8 cellular contexts compared by ENCODE assay signal in genomic region chr11:47514825-47515647, GRCh38. TPM values are rescaled to one million over a fixed set of nuclear protein-coding genes. Genes with fewer than 3 reads are reported as not detected.
A peak's percentile ranks its signal among the peaks of the same experiment; 100 is the strongest.
DNase-seq lines count a peak whose midpoint lies in the region; ATAC-seq and TF ChIP-seq lines count a peak whose summit lies in the region.

No MANE protein-coding gene starts in this region.

- no peaks in the 10 kb centered on the region for H3K36me3 Mint-ChIP-seq in natural killer cell treated with Interleukin-12 subunit alpha and Interleukin-12 subunit beta and Interleukin-15 and Interleukin-18, amount 100 ng/mL, for 72 hours

- DNase-seq in GM12864 (ENCODE audit: low read depth) (peak; percentile 58), dermis blood vessel endothelial cell (peak; percentile 68), NCI-H345 treated with DMSO at 0.1 percent for 48 hours (lab: John Stamatoyannopoulos, UW; ENCODE audit: unreplicated experiment) (no peak), midbrain (lab: John Stamatoyannopoulos, UW) (no peak)
- DNase-seq in natural killer cell treated with Interleukin-12 subunit alpha and Interleukin-12 subunit beta and Interleukin-15 and Interleukin-18, amount 100 ng/mL, for 72 hours (ENCODE audit: low spot score), result no peak

- no peak for TF ChIP-seq CTCF in GM12864 (IDR thresholded peaks at IDR 0.05; ENCODE audit: low read depth, low read length, missing control alignments)

- H3K4me3 Mint-ChIP-seq in natural killer cell treated with Interleukin-12 subunit alpha and Interleukin-12 subunit beta and Interleukin-15 and Interleukin-18, amount 100 ng/mL, for 72 hours, result peak overlapping the region; percentile 66

- ATAC-seq in HG03039 (IDR thresholded peaks at IDR 0.05; ENCODE audit: unreplicated experiment), result peak; percentile 43
- ATAC-seq in SK-N-SH treated with all-trans-retinoic acid at 6 μM for 48 hours, result peak; percentile 87
- ATAC-seq in natural killer cell treated with Interleukin-12 subunit alpha and Interleukin-12 subunit beta and Interleukin-15 and Interleukin-18, amount 100 ng/mL, for 72 hours, result peak in 1 of 2 donors; percentile 88
- no peak for ATAC-seq in GM21786 (IDR thresholded peaks at IDR 0.05; ENCODE audit: unreplicated experiment)

- H3K4me1 Mint-ChIP-seq in natural killer cell treated with Interleukin-12 subunit alpha and Interleukin-12 subunit beta and Interleukin-15 and Interleukin-18, amount 100 ng/mL, for 72 hours (ENCODE audit: low read depth in 2 of 2), result peaks cover 42 to 56% of the 10 kb centered on the region in 2 donors

- H3K9me3 Mint-ChIP-seq in natural killer cell treated with Interleukin-12 subunit alpha and Interleukin-12 subunit beta and Interleukin-15 and Interleukin-18, amount 100 ng/mL, for 72 hours, result no peaks in the 10 kb centered on the region

- H3K27ac Mint-ChIP-seq in natural killer cell treated with Interleukin-12 subunit alpha and Interleukin-12 subunit beta and Interleukin-15 and Interleukin-18, amount 100 ng/mL, for 72 hours, result peak overlapping the region; percentile 17 to 77

- no peaks in the 10 kb centered on the region for H3K27me3 Mint-ChIP-seq in natural killer cell treated with Interleukin-12 subunit alpha and Interleukin-12 subunit beta and Interleukin-15 and Interleukin-18, amount 100 ng/mL, for 72 hours

- H3K4me3 ChIP-seq in GM12864 (ENCODE audit: low read depth, low read length), result no peak overlapping the region; the same call in 1 of the 2 replicates

TF ChIP-seq in SK-N-SH treated with all-trans-retinoic acid at 6 μM for 48 hours, 23 proteins besides CTCF, POLR2A, EP300 and RAD21:
- TF ChIP-seq TCF4 (CRISPR knock-in tag; IDR thresholded peaks at IDR 0.05; ENCODE audit: borderline replicate concordance) (no peak), ZC3H10 (CRISPR knock-in tag; IDR thresholded peaks at IDR 0.05) (no peak), ZFP30 (CRISPR knock-in tag; IDR thresholded peaks at IDR 0.05) (no peak), ZNF70 (CRISPR knock-in tag; IDR thresholded peaks at IDR 0.05) (no peak), ESRRG (CRISPR knock-in tag; IDR thresholded peaks at IDR 0.05) (no peak), GLIS3 (CRISPR knock-in tag; IDR thresholded peaks at IDR 0.05) (no peak), ZNF565 (CRISPR knock-in tag; conservative IDR thresholded peaks at IDR 0.05; ENCODE audit: low read depth) (no peak), ARNTL (CRISPR knock-in tag; IDR thresholded peaks at IDR 0.05; ENCODE audit: borderline replicate concordance, low read depth) (no peak), RARB (CRISPR knock-in tag; IDR thresholded peaks at IDR 0.05) (no peak), PPARA (CRISPR knock-in tag; IDR thresholded peaks at IDR 0.05; ENCODE audit: borderline replicate concordance) (no peak)
- TF ChIP-seq, protein P1, sequence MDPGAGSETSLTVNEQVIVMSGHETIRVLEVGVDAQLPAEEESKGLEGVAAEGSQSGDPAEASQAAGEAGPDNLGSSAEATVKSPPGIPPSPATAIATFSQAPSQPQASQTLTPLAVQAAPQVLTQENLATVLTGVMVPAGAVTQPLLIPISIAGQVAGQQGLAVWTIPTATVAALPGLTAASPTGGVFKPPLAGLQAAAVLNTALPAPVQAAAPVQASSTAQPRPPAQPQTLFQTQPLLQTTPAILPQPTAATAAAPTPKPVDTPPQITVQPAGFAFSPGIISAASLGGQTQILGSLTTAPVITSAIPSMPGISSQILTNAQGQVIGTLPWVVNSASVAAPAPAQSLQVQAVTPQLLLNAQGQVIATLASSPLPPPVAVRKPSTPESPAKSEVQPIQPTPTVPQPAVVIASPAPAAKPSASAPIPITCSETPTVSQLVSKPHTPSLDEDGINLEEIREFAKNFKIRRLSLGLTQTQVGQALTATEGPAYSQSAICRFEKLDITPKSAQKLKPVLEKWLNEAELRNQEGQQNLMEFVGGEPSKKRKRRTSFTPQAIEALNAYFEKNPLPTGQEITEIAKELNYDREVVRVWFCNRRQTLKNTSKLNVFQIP (CRISPR knock-in tag; IDR thresholded peaks at IDR 0.05; ENCODE audit: borderline replicate concordance, low read depth), result no peak
- TF ChIP-seq, protein P2, sequence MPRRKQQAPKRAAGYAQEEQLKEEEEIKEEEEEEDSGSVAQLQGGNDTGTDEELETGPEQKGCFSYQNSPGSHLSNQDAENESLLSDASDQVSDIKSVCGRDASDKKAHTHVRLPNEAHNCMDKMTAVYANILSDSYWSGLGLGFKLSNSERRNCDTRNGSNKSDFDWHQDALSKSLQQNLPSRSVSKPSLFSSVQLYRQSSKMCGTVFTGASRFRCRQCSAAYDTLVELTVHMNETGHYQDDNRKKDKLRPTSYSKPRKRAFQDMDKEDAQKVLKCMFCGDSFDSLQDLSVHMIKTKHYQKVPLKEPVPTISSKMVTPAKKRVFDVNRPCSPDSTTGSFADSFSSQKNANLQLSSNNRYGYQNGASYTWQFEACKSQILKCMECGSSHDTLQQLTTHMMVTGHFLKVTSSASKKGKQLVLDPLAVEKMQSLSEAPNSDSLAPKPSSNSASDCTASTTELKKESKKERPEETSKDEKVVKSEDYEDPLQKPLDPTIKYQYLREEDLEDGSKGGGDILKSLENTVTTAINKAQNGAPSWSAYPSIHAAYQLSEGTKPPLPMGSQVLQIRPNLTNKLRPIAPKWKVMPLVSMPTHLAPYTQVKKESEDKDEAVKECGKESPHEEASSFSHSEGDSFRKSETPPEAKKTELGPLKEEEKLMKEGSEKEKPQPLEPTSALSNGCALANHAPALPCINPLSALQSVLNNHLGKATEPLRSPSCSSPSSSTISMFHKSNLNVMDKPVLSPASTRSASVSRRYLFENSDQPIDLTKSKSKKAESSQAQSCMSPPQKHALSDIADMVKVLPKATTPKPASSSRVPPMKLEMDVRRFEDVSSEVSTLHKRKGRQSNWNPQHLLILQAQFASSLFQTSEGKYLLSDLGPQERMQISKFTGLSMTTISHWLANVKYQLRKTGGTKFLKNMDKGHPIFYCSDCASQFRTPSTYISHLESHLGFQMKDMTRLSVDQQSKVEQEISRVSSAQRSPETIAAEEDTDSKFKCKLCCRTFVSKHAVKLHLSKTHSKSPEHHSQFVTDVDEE (CRISPR knock-in tag; IDR thresholded peaks at IDR 0.05), result no peak
TF ChIP-seq in SK-N-SH treated with all-trans-retinoic acid at 6 μM for 48 hours: peak in this region for 0.

RNA-seq across cellular contexts. Expression of gene CELF1, which starts 37.9 kb away (rescaled TPM):
- 97.0 and 115 TPM in 2 replicates for total RNA-seq in dermis blood vessel endothelial cell
- 100 to 1,000 TPM; 165 to 230 TPM for total RNA-seq in natural killer cell treated with Interleukin-12 subunit alpha and Interleukin-12 subunit beta and Interleukin-15 and Interleukin-18, amount 100 ng/mL, for 72 hours

RNA-seq across cellular contexts. Expression of gene PTPMT1, which starts 50.4 kb away (rescaled TPM):
- total RNA-seq in dermis blood vessel endothelial cell, result 83.2 and 110 TPM in 2 replicates
- total RNA-seq in natural killer cell treated with Interleukin-12 subunit alpha and Interleukin-12 subunit beta and Interleukin-15 and Interleukin-18, amount 100 ng/mL, for 72 hours, result 10 to 100 TPM; 33.1 to 57.4 TPM

Comparison
In these comparisons a context has a peak if more than half of its experiments do, and no peak if none do; other contexts are left out.
1. DNase-seq: peak in GM12864 (single experiment) and dermis blood vessel endothelial cell (single experiment); none in natural killer cell treated with Interleukin-12 subunit alpha and Interleukin-12 subunit beta and Interleukin-15 and Interleukin-18, amount 100 ng/mL, for 72 hours (single experiment), NCI-H345 treated with DMSO at 0.1 percent for 48 hours (single experiment) and midbrain (single experiment).